ENCODE assay signal across 14 cellular contexts in the genomic region with DNA sequence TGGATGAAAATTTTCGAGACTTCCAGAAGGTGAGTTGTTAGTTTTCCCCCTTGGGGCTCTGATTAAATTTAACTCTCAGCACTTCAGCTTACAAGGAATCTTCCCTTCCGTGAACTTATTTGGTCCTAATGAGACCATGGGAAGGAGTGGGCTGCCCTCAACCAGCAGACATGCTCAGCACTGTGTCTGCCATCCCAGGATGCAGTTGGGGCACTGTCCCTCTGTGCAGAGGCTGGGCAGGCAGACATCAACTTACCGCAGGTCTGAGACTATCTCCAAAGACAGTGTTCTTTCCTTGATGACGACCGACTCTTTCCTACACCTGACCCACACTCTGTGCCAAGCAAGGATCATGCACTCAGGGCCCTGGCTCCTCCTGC. TPM values are rescaled to one million over a fixed set of nuclear protein-coding genes. Genes with fewer than 3 reads are reported as not detected.
A peak's percentile ranks its signal among the peaks of the same experiment; 100 is the strongest.
DNase-seq lines count a peak whose midpoint lies in the region; ATAC-seq, FAIRE-seq and TF ChIP-seq lines count a peak whose summit lies in the region.
"Had no signal": no experiment of that assay in that cellular context is flagged by ENCODE, and none has a peak within 500 bp of the region (broad histone marks: within the 10 kb centered on the region; RNA-seq: fewer than 3 reads in every experiment).

No MANE protein-coding gene starts in this region.

- no peak overlapping the region for H3K4me3 Mint-ChIP-seq in activated CD8-positive, alpha-beta memory T cell treated with anti-CD3 and anti-CD28 coated beads, Interleukin-2, amount 10 ng/mL, durations not matched to agents 7 days and 5 days

- CTCF ChIA-PET in activated CD8-positive, alpha-beta memory T cell treated with anti-CD3 and anti-CD28 coated beads, Interleukin-2, amount 10 ng/mL, durations not matched to agents 7 days and 5 days (lab: Charles Lee) = interaction anchor here (1.6 to 3.8 kb wide), 3 partner anchors 20 to 226 kb away, joined by 5 to 33 read pairs (median 17); partner anchors contain the start of gene VOPP1
- CTCF ChIA-PET in GM12878 (lab: Yijun Ruan, JAX) = interaction anchor here (0.6 to 10.5 kb wide), 11 partner anchors 11 to 226 kb away, joined by 3 to 87 read pairs (median 18); no protein-coding TSS in a partner anchor

- TF ChIP-seq EP300 in GM12878 (IDR thresholded peaks at IDR 0.05; ENCODE audit: borderline replicate concordance in 1 of 2, control insufficient read depth in 1 of 2, low read depth in 2 of 2, low read length in 2 of 2) = no peak

- H3K27ac Mint-ChIP-seq in activated CD8-positive, alpha-beta memory T cell treated with anti-CD3 and anti-CD28 coated beads, Interleukin-2, amount 10 ng/mL, durations not matched to agents 7 days and 5 days = peak overlapping the region; percentile 88

- H3K9me3 Mint-ChIP-seq in activated CD8-positive, alpha-beta memory T cell treated with anti-CD3 and anti-CD28 coated beads, Interleukin-2, amount 10 ng/mL, durations not matched to agents 7 days and 5 days (ENCODE audit: low read depth) = no peaks in the 10 kb centered on the region

- H3K4me1 ChIP-seq in MM.1S (ENCODE audit: low read length) (peaks cover 71% of the 10 kb centered on the region), GM12878 (ENCODE audit: control insufficient read depth, insufficient read depth, low read length) (peaks cover 78% of the 10 kb centered on the region), spleen (peaks cover 46 to 100% (median 84%) of the 10 kb centered on the region in 6 donors)

- H3K9me3 ChIP-seq in MM.1S (replicated peaks; ENCODE audit: insufficient read depth, low read length) = no peaks in the 10 kb centered on the region
- no peaks in the 10 kb centered on the region for H3K9me3 ChIP-seq in GM12878 (replicated peaks; ENCODE audit: control insufficient read depth, insufficient read depth, low read length)
- no peaks in the 10 kb centered on the region for H3K9me3 ChIP-seq in spleen
- H3K9me3 ChIP-seq: body of pancreas, lower lobe of right lung, SJSA1, testis had no signal

- H3F3A ChIP-seq in MM.1S (ENCODE audit: insufficient read depth, low read length) = peaks cover 68% of the 10 kb centered on the region

- H3K36me3 ChIP-seq in MM.1S (replicated peaks; ENCODE audit: insufficient read depth, low read length) (no peaks in the 10 kb centered on the region; the same call in 1 of the 2 replicates), GM12878 (ENCODE audit: control insufficient read depth in 2 of 2, insufficient read depth in 2 of 2, low read length in 1 of 2) (peaks cover 2 to 12% of the 10 kb centered on the region in 2 experiments), spleen (peaks cover 0 to 7% (median 0%) of the 10 kb centered on the region in 6 donors)
- H3K36me3 ChIP-seq: lower lobe of right lung had no signal

- POLR2A ChIA-PET in GM12878 (lab: Charles Lee) = interaction anchor here (0.7 to 12.5 kb wide), 6 partner anchors 10 to 32 kb away, joined by 3 to 156 read pairs (median 80); no protein-coding TSS in a partner anchor

- RAD21 ChIA-PET in GM12878 (lab: Charles Lee; ENCODE audit: unreplicated experiment) = interaction anchor here (1.5 to 12.4 kb wide), 10 partner anchors 11 to 227 kb away, joined by 7 to 245 read pairs (median 44); partner anchors contain the start of gene VOPP1

- peak overlapping the region; percentile 93 for H3K9ac ChIP-seq in MM.1S (ENCODE audit: low read length)
- peak overlapping the region; percentile 89 for H3K9ac ChIP-seq in GM12878 (ENCODE audit: control insufficient read depth, insufficient read depth, low read length)

- peaks cover 21% of the 10 kb centered on the region for H3K36me3 Mint-ChIP-seq in activated CD8-positive, alpha-beta memory T cell treated with anti-CD3 and anti-CD28 coated beads, Interleukin-2, amount 10 ng/mL, durations not matched to agents 7 days and 5 days

- no peak for TF ChIP-seq RAD21 in GM12878 (IDR thresholded peaks at IDR 0.05; ENCODE audit: insufficient read depth, low read depth, low read length)

- no peak overlapping the region for H2AFZ ChIP-seq in MM.1S (ENCODE audit: low read length)
- no peak overlapping the region for H2AFZ ChIP-seq in GM12878 (ENCODE audit: control insufficient read depth, low read depth, low read length)

- TF ChIP-seq POLR2A in GM12878 (IDR thresholded peaks at IDR 0.05; ENCODE audit: low read depth, low read length) (peak; percentile 62; the same call in 1 of the 2 replicates), spleen (IDR thresholded peaks at IDR 0.05) (no peak)

- H3K4me1 Mint-ChIP-seq in activated CD8-positive, alpha-beta memory T cell treated with anti-CD3 and anti-CD28 coated beads, Interleukin-2, amount 10 ng/mL, durations not matched to agents 7 days and 5 days = peaks cover 81% of the 10 kb centered on the region

- TF ChIP-seq CTCF in MM.1S (IDR thresholded peaks at IDR 0.05; ENCODE audit: low read length) (no peak), GM12878 (IDR thresholded peaks at IDR 0.05 in 2 of 3, conservative IDR thresholded peaks at IDR 0.05 in 1 of 3; ENCODE audit: control insufficient read depth in 2 of 3, extremely low read depth in 1 of 3, insufficient read depth in 1 of 3, low read depth in 3 of 3, low read length in 3 of 3) (no peak), spleen (IDR thresholded peaks at IDR 0.05 in 8 of 11, conservative IDR thresholded peaks at IDR 0.05 in 3 of 11) (no peak)

- H4K20me1 ChIP-seq in MM.1S (ENCODE audit: insufficient read depth, low read length) = no peaks in the 10 kb centered on the region
- no peaks in the 10 kb centered on the region for H4K20me1 ChIP-seq in GM12878 (ENCODE audit: control insufficient read depth, insufficient read depth)

- SMC1A ChIA-PET in GM12878 (lab: Charles Lee; ENCODE audit: uncharacterized antibody, unreplicated experiment) = interaction anchor here (0.9 to 15.0 kb wide), 8 partner anchors 9 to 228 kb away, joined by 3 to 354 read pairs (median 58); partner anchors contain the start of gene VOPP1

- BruUV-seq in GM12878 (replicated peaks; lab: Mats Ljungman, UMichigan) = TSS peak; percentile 91

- H3K9me2 ChIP-seq in MM.1S (replicated peaks; ENCODE audit: insufficient read depth, low read length) = no peaks in the 10 kb centered on the region

- ATAC-seq in activated CD8-positive, alpha-beta memory T cell treated with anti-CD3 and anti-CD28 coated beads, Interleukin-2, amount 10 ng/mL, durations not matched to agents 7 days and 5 days = no peak
- ATAC-seq in GM12878 = no peak
- ATAC-seq: body of pancreas, lower lobe of right lung had no signal

- 1% methylated on average over 5 of the region's 5 CpGs for WGBS in GM12878 (ENCODE audit: insufficient coverage, insufficient replicate concordance, low lambda C conversion rate, missing lambda C conversion rate)
- WGBS in spleen, 5 donors = 71 to 93% (median 81%) methylated on average over 5 of the region's 5 CpGs

- no peaks in the 10 kb centered on the region for H3K27me3 ChIP-seq in MM.1S (replicated peaks; ENCODE audit: insufficient read depth, low read length)
- H3K27me3 ChIP-seq in GM12878 (replicated peaks in 1 of 2; ENCODE audit: control insufficient read depth in 2 of 2, insufficient read depth in 2 of 2, low read length in 1 of 2) = no peaks in the 10 kb centered on the region
- H3K27me3 ChIP-seq in spleen (replicated peaks in 1 of 7) = no peaks in the 10 kb centered on the region
- H3K27me3 ChIP-seq: body of pancreas, SJSA1, testis had no signal

- H3K79me2 ChIP-seq in MM.1S (ENCODE audit: low read length) (peaks cover 70% of the 10 kb centered on the region), GM12878 (ENCODE audit: control insufficient read depth, insufficient read depth, low read length) (peaks cover 85% of the 10 kb centered on the region)

- intact Hi-C loops in GM12878 (cut with micrococcal nuclease; ENCODE audit: unreplicated experiment) = loop anchor here (1.0 to 5.0 kb wide), 2 partner anchors 13 to 517 kb away; partner anchors contain the start of genes CCT6A and PSPH
- intact Hi-C loops in spleen (cut with DNase I; ENCODE audit: low total_unique reads) = no loop called here

- H3K27me3 Mint-ChIP-seq in activated CD8-positive, alpha-beta memory T cell treated with anti-CD3 and anti-CD28 coated beads, Interleukin-2, amount 10 ng/mL, durations not matched to agents 7 days and 5 days = peaks cover 7% of the 10 kb centered on the region

- H3K4me3 ChIP-seq in MM.1S (ENCODE audit: low read length) = peak overlapping the region; percentile 53
- H3K4me3 ChIP-seq in GM12878 = peak overlapping the region; percentile 78
- peak overlapping the region in 2 of 8 donors; percentile 7 to 56 for H3K4me3 ChIP-seq in spleen
- H3K4me3 ChIP-seq: body of pancreas, lower lobe of right lung, SJSA1, testis had no signal

- H3K27ac ChIP-seq in MM.1S (ENCODE audit: low read length) (peak overlapping the region; percentile 99), GM12878 (ENCODE audit: control insufficient read depth, insufficient read depth) (peak overlapping the region; percentile 98), spleen (peak overlapping the region; percentile 27 to 95 (median 88)), substantia nigra (ENCODE audit: low read depth, low read length, poor library complexity, severe bottlenecking) (no peak overlapping the region)
- H3K27ac ChIP-seq: SJSA1, testis, VCaP had no signal

- no peak for DNase-seq in activated CD8-positive, alpha-beta memory T cell treated with anti-CD3 and anti-CD28 coated beads, Interleukin-2, amount 10 ng/mL, durations not matched to agents 7 days and 5 days
- no peak for DNase-seq in activated CD8-positive, alpha-beta memory T cell treated with anti-CD3 and anti-CD28 coated beads, Interleukin-2, amount 50 U/mL, for 4 hours
- DNase-seq in MM.1S (peak; percentile 29), GM12878 (ENCODE audit: low read depth, low spot score) (no peak), spleen (no peak), COLO829 (ENCODE audit: low spot score) (no peak), kidney glomerular epithelial cell (lab: John Stamatoyannopoulos, UW) (no peak), substantia nigra (lab: John Stamatoyannopoulos, UW) (no peak)
- DNase-seq: body of pancreas; lower lobe of right lung; NK-92 treated with Interleukin-12 subunit alpha and Interleukin-12 subunit beta, amount 100 ng/mL, for 24 hours; testis had no signal

- H3K4me2 ChIP-seq in MM.1S (ENCODE audit: low read depth, low read length) (peak overlapping the region; percentile 62), GM12878 (ENCODE audit: control insufficient read depth, insufficient read depth) (peak overlapping the region; percentile 76)

- in situ Hi-C loops in GM12878 (cut with MboI) = no loop called here

- FAIRE-seq in GM12878 (lab: Jason Lieb, UNC) = no peak

RNA-seq across cellular contexts. Expression of gene VOPP1, which starts 36.7 kb away (rescaled TPM):
- total RNA-seq in activated CD8-positive, alpha-beta memory T cell treated with anti-CD3 and anti-CD28 coated beads, Interleukin-2, amount 10 ng/mL, durations not matched to agents 7 days and 5 days = 10 to 100 TPM; 42.3 to 67.3 TPM
- total RNA-seq in GM12878 (2013; cell fraction: nucleolus; rRNA removed) = 130 and 131 TPM in 2 replicates
- total RNA-seq in GM12878 (2014; rRNA removed) (198 and 200 TPM in 2 replicates), GM12878 (2014; rRNA removed; fragmentation: Illumina TruSeq; extraction: Trizol) (135 and 144 TPM in 2 replicates), GM12878 (2021) (205 and 206 TPM in 2 replicates), spleen (100 to 1,000 TPM; 130 to 168 (median 148) TPM)
- polyA plus RNA-seq in GM12878 (2011; ENCODE audit: low read depth) = 123 TPM
- polyA plus RNA-seq in GM12878 (2011; rRNA removed) (101 and 118 TPM in 2 replicates), GM12878 (2014; fragmentation: Illumina TruSeq; extraction: Trizol) (116 and 141 TPM in 2 replicates), GM12878 (2014; fragmentation: Nextera tagmentation; extraction: Ambion mirVana) (10 to 100 TPM; 32.8 to 78.5 TPM), GM12878 (2014; rRNA removed) (203 and 212 TPM in 2 replicates), GM12878 (2016; fragmentation: Nextera tagmentation; extraction: Ambion mirVana) (10 to 100 TPM; 54.4 to 71.5 TPM), spleen (100 to 1,000 TPM in 1 of 3 donors, 10 to 100 TPM in 2; 60.3 to 101 (median 65.3) TPM)
- 103 and 118 TPM in 2 replicates for polyA plus RNA-seq in GM12878 (2011; cell fraction: cytosol; rRNA removed)
- 51.0 and 62.5 TPM in 2 replicates for polyA plus RNA-seq in GM12878 (2011; cell fraction: nucleus; rRNA removed)
- 135 and 137 TPM in 2 replicates for polyA plus RNA-seq in GM12878 (2012)
- 139 and 160 TPM in 2 replicates for polyA minus RNA-seq in GM12878 (2011; rRNA and poly(A)+ RNA removed)
- 60.1 and 81.5 TPM in 2 replicates for polyA minus RNA-seq in GM12878 (2011; cell fraction: cytosol; rRNA and poly(A)+ RNA removed)
- 37.2 and 80.3 TPM in 2 replicates for polyA minus RNA-seq in GM12878 (2011; cell fraction: nucleus; rRNA and poly(A)+ RNA removed)
